7 cellular contexts compared by ENCODE assay signal in the genomic region with DNA sequence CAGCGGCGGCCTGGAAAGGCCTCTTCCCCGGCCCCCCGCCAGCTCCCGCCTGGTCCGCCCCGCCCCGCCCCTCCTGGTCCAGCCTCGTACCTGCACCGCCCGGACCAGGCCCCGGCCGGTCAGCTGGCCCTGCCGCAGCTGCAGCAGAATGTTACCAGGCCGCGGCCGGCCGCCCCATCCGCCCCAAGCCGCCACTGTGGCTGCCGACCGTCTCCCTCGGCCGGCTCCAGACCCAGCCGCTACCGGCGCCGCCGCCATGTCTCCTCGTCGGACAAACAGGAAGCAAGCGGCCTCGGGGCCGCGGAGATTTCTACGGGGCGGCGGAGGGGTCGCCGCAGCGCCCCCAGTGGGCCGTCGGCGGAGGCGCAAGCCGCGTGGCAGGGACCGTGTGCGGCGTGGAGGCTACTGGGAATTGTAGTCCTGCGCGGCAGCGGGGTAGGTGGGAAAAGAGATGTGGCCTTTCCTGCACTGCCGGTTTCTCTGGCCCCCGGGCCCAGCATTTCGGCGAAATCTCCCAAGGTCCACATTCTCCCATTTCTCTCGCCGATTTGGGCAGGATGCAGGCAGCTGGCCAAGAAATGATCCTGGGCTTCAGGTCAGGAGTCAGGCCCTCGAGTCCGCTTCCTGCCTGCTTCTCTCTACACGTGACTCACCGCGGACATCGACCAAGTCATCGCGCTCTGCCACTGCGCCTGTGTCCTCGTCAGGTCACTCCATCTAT. TPM values are rescaled to one million over a fixed set of nuclear protein-coding genes. Genes with fewer than 3 reads are reported as not detected.
DNase-seq lines count a peak whose midpoint lies in the region; ATAC-seq and TF ChIP-seq lines count a peak whose summit lies in the region.

A gene with protein sequence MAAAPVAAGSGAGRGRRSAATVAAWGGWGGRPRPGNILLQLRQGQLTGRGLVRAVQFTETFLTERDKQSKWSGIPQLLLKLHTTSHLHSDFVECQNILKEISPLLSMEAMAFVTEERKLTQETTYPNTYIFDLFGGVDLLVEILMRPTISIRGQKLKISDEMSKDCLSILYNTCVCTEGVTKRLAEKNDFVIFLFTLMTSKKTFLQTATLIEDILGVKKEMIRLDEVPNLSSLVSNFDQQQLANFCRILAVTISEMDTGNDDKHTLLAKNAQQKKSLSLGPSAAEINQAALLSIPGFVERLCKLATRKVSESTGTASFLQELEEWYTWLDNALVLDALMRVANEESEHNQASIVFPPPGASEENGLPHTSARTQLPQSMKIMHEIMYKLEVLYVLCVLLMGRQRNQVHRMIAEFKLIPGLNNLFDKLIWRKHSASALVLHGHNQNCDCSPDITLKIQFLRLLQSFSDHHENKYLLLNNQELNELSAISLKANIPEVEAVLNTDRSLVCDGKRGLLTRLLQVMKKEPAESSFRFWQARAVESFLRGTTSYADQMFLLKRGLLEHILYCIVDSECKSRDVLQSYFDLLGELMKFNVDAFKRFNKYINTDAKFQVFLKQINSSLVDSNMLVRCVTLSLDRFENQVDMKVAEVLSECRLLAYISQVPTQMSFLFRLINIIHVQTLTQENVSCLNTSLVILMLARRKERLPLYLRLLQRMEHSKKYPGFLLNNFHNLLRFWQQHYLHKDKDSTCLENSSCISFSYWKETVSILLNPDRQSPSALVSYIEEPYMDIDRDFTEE (minus strand): TSS at position 284 of the 721 bp plus-strand sequence. CDS start 26 bp downstream, at position 258.

- TF ChIP-seq CTCF in astrocyte of the spinal cord (IDR thresholded peaks at IDR 0.05; ENCODE audit: low read depth, low read length), result peak; percentile 86

- intact Hi-C loops in sciatic nerve (cut with DNase I), result loop anchor here (5.0 to 10.0 kb wide), 2 partner anchors 95 to 218 kb away; partner anchors contain the start of genes ACSS2 and GGT7

- in situ Hi-C loops in astrocyte of the spinal cord (cut with HindIII; ENCODE audit: low sequenced_read_pairs), result no loop called here

- DNase-seq in NCI-H187 (lab: John Stamatoyannopoulos, UW) (peak; percentile 58 to 74), T-helper 9 cell (peak; percentile 83), astrocyte of the spinal cord (ENCODE audit: low read depth, low spot score) (peak; percentile 92), hypothalamus (lab: John Stamatoyannopoulos, UW) (peak; percentile 49 to 95 (median 81)), sciatic nerve (ENCODE audit: low spot score) (peak; percentile 93)

- H3K4me3 ChIP-seq in astrocyte of the spinal cord (ENCODE audit: low read depth, low read length), result peak within 1 kb of the TSS; percentile 87

- peak; percentile 93 for ATAC-seq in GM18502 (IDR thresholded peaks at IDR 0.05; ENCODE audit: poor library complexity, unreplicated experiment)
- peak; percentile 93 for ATAC-seq in HG02885 (IDR thresholded peaks at IDR 0.05; ENCODE audit: poor library complexity, unreplicated experiment)
- ATAC-seq in sciatic nerve, result peak; percentile 95

RNA-seq across cellular contexts. Expression of the gene that starts here (rescaled TPM):
- 50.4 TPM for total RNA-seq in sciatic nerve

Comparison
In these comparisons a context has a peak if more than half of its experiments do, and no peak if none do; other contexts are left out.
1. Peak in every context shown above with its lines: DNase-seq, ATAC-seq and H3K4me3 ChIP-seq.